ENCODE assay signal across 12 cellular contexts in genomic region chr9:128162215-128163026, GRCh38. TPM values are rescaled to one million over a fixed set of nuclear protein-coding genes. Genes with fewer than 3 reads are reported as not detected.
DNase-seq lines count a peak whose midpoint lies in the region; ATAC-seq lines count a peak whose summit lies in the region.
"Had no signal": no experiment of that assay in that cellular context is flagged by ENCODE, and none has a peak within 500 bp of the region (broad histone marks: within the 10 kb centered on the region; RNA-seq: fewer than 3 reads in every experiment).

No MANE protein-coding gene starts in this region.

- H3K9me3 Mint-ChIP-seq in immature natural killer cell = no peaks in the 10 kb centered on the region
- H3K9me3 Mint-ChIP-seq: activated T-cell treated with anti-CD3 and anti-CD28 coated beads, Interleukin-2, amount 50 U/mL, for 72 hours; memory B cell had no signal

- in situ Hi-C loops in KBM-7 (cut with MboI; ENCODE audit: low pct_unique_long_range_greater_than_20kb, low sequenced_read_pairs) = no loop called here

- peaks cover 0 to 3% (median 0%) of the 10 kb centered on the region in 3 donors for H3K27me3 Mint-ChIP-seq in immature natural killer cell (ENCODE audit: low read depth in 3 of 3)
- H3K27me3 Mint-ChIP-seq: memory B cell had no signal

- peak overlapping the region in 4 of 6 donors; percentile 17 to 57 (median 44) for H3K27ac Mint-ChIP-seq in immature natural killer cell
- H3K27ac Mint-ChIP-seq: activated T-cell treated with anti-CD3 and anti-CD28 coated beads, Interleukin-2, amount 50 U/mL, for 72 hours; memory B cell had no signal

- H3K36me3 Mint-ChIP-seq in immature natural killer cell = peaks cover 0 to 11% (median 6%) of the 10 kb centered on the region in 3 donors

- no peak for ATAC-seq in HG02973 (IDR thresholded peaks at IDR 0.05; ENCODE audit: unreplicated experiment)
- ATAC-seq: activated T-cell treated with anti-CD3 and anti-CD28 coated beads, Interleukin-2, amount 50 U/mL, for 72 hours had no signal

- DNase-seq in A172 (ENCODE audit: low spot score) = peak; percentile 69
- DNase-seq in GM03348 (ENCODE audit: low spot score) = peak; percentile 60
- DNase-seq in astrocyte of the hippocampus (ENCODE audit: low read depth, low spot score) = peak; percentile 73
- no peak for DNase-seq in immature natural killer cell
- no peak for DNase-seq in NCI-H2107 treated with DMSO at 0.1 percent for 48 hours (lab: John Stamatoyannopoulos, UW; ENCODE audit: unreplicated experiment)
- DNase-seq in KBM-7 = no peak
- DNase-seq in DMS53 (lab: John Stamatoyannopoulos, UW) = no peak
- DNase-seq: activated T-cell treated with anti-CD3 and anti-CD28 coated beads, Interleukin-2, amount 50 U/mL, for 72 hours; Calu3; NCI-H2171 treated with DMSO at 0.1 percent for 48 hours had no signal

- H3K4me3 Mint-ChIP-seq in immature natural killer cell = peak overlapping the region in 4 of 5 donors; percentile 27 to 53 (median 44)

- H3K4me1 Mint-ChIP-seq in immature natural killer cell = peaks cover 19 to 23% of the 10 kb centered on the region in 2 donors

RNA-seq across cellular contexts. Expression of gene BBLN, which starts 2.4 kb away (rescaled TPM):
- total RNA-seq in A172 (2014; rRNA removed; shearing (Covaris generic)) = 146 and 238 TPM in 2 replicates
- polyA plus RNA-seq in immature natural killer cell = 100 to 1,000 TPM; 115 to 194 (median 182) TPM

RNA-seq across cellular contexts. Expression of gene LCN2, which starts 13.2 kb away (rescaled TPM):
- 0.14 and 1.1 TPM in 2 replicates for total RNA-seq in A172 (2014; rRNA removed; shearing (Covaris generic))
- polyA plus RNA-seq in immature natural killer cell = under 1 TPM in 2 of 3 donors, not detected in 1; 0.44 to 0.66 TPM
- total RNA-seq: activated T-cell treated with anti-CD3 and anti-CD28 coated beads, Interleukin-2, amount 50 U/mL, for 72 hours had no signal

RNA-seq across cellular contexts. Expression of gene CIZ1, which starts 29.0 kb away (rescaled TPM):
- 60.6 and 70.1 TPM in 2 replicates for total RNA-seq in A172 (2014; rRNA removed; shearing (Covaris generic))
- 10 to 100 TPM in 1 of 3 donors, 1 to 10 TPM in 2; 4.4 to 36.4 (median 9.1) TPM for polyA plus RNA-seq in immature natural killer cell

RNA-seq across cellular contexts. Expression of gene PTGES2, which starts 34.9 kb away (rescaled TPM):
- total RNA-seq in A172 (2014; rRNA removed; shearing (Covaris generic)) = 84.2 and 87.7 TPM in 2 replicates
- polyA plus RNA-seq in immature natural killer cell = 10 to 100 TPM; 31.4 to 60.9 (median 56.6) TPM

RNA-seq across cellular contexts. Expression of gene DNM1, which starts 40.8 kb away (rescaled TPM):
- total RNA-seq in A172 (2014; rRNA removed; shearing (Covaris generic)) = 16.7 and 20.6 TPM in 2 replicates
- polyA plus RNA-seq in immature natural killer cell = under 1 TPM in 2 of 3 donors, not detected in 1; 0.32 to 0.47 TPM

Comparison
In these comparisons a context has a peak if more than half of its experiments do, and no peak if none do; other contexts are left out.
1. DNase-seq: peak in A172 (single experiment), GM03348 (single experiment) and astrocyte of the hippocampus (single experiment); none in immature natural killer cell (0 of 3), NCI-H2107 treated with DMSO at 0.1 percent for 48 hours (single experiment), KBM-7 (single experiment) and DMS53 (single experiment).